Comparison of ENCODE assay signal across 13 cellular contexts in the genomic region with DNA sequence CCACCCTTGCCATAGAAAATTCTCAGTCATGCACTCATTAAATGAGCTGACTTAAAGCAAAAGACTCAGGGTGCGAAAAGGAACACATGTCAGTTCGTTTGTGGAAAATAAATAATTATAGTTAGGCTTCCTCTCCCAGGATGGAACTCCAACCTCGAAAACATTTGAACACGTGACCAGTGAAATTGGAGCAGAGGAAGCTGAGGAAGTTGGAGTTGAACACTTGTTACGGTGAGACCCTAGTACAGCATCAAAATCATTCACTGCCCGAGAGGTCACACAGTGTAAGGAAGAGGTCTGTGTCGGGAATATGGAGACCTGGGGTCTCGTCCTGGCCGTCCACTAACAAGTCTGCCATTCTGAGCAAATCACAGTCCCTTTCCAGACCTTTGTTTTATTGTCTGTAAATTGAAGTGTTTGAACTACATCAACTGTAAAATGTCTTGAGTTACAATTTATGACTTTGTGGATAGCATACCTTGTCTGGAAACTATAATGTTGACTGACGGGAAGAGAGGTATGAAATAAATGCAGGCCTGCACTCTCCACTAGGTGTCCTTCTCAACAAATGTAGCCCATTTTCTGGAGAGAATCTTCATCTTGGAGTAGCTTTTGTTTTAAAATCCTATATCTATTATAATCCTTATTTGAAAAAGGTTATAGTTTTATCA. TPM values are rescaled to one million over a fixed set of nuclear protein-coding genes. Genes with fewer than 3 reads are reported as not detected.
DNase-seq lines count a peak whose midpoint lies in the region; ATAC-seq, FAIRE-seq and TF ChIP-seq lines count a peak whose summit lies in the region.
"Had no signal": no experiment of that assay in that cellular context is flagged by ENCODE, and none has a peak within 500 bp of the region (broad histone marks: within the 10 kb centered on the region; RNA-seq: fewer than 3 reads in every experiment).

No MANE protein-coding gene starts in this region.

- H3K9me3 ChIP-seq in PC-3 (ENCODE audit: low read length) = no peaks in the 10 kb centered on the region
- H3K9me3 ChIP-seq: body of pancreas, uterus had no signal

- peak; percentile 3 for FAIRE-seq in A204.1 (lab: Jason Lieb, UNC)

- intact Hi-C loops in PC-3 (cut with micrococcal nuclease) = no loop called here

- H3K9ac ChIP-seq in PC-3 (ENCODE audit: low read length) = no peak overlapping the region

- H3K9me2 ChIP-seq in PC-3 (replicated peaks; ENCODE audit: low read length) = no peaks in the 10 kb centered on the region

- no TSS peak for BruUV-seq in PC-3 (replicated peaks; lab: Mats Ljungman, UMichigan)

- H3K27me3 ChIP-seq in GM06990 (replicated peaks; ENCODE audit: control insufficient read depth, insufficient read depth, low read length) (no peaks in the 10 kb centered on the region), PC-3 (ENCODE audit: low read length) (no peaks in the 10 kb centered on the region)
- H3K27me3 ChIP-seq: body of pancreas, uterus had no signal

- H3K4me3 ChIP-seq in GM06990 (replicated peaks; ENCODE audit: low read depth, low read length) (no peak overlapping the region), PC-3 (ENCODE audit: low read length) (no peak overlapping the region), fibroblast of villous mesenchyme (ENCODE audit: low read depth, low read length) (no peak overlapping the region)
- H3K4me3 ChIP-seq: body of pancreas, uterus had no signal

- no peak overlapping the region for H3K27ac ChIP-seq in PC-3 (ENCODE audit: low read length)
- H3K27ac ChIP-seq: body of pancreas, uterus had no signal

- H4K20me1 ChIP-seq in PC-3 (ENCODE audit: low read length) = 0 out of 2 replicates have a peak, but pooled peaks cover 17% of the 10 kb centered on the region

- CTCF ChIA-PET in PC-3 (lab: Charles Lee) = no interaction called here

- ATAC-seq in PC-3 = peak; percentile 54; the same call in 1 of the 2 replicates
- ATAC-seq in HG03520 (IDR thresholded peaks at IDR 0.05; ENCODE audit: unreplicated experiment) = no peak
- ATAC-seq: body of pancreas, left ventricle myocardium superior had no signal

- POLR2A ChIA-PET in PC-3 (lab: Charles Lee; ENCODE audit: unreplicated experiment) = no interaction called here

- H2AFZ ChIP-seq in PC-3 (ENCODE audit: low read length) = no peak overlapping the region

- peaks cover 3% of the 10 kb centered on the region; the same call in 1 of the 2 replicates for H3K4me1 ChIP-seq in PC-3 (ENCODE audit: insufficient read depth, low read length)
- H3K4me1 ChIP-seq: uterus had no signal

- no peak overlapping the region for H3K4me2 ChIP-seq in PC-3 (ENCODE audit: low read length)

- TF ChIP-seq CTCF in GM06990 (IDR thresholded peaks at IDR 0.05; ENCODE audit: insufficient read depth, low read length, poor library complexity, severe bottlenecking) (peak; percentile 40), PC-3 (conservative IDR thresholded peaks at IDR 0.05; ENCODE audit: low read depth, low read length) (peak; percentile 58), fibroblast of villous mesenchyme (IDR thresholded peaks at IDR 0.05; ENCODE audit: insufficient read depth, low read depth, low read length) (peak; percentile 34)

- H3K36me3 ChIP-seq in GM06990 (ENCODE audit: control insufficient read depth, insufficient read depth, low read length) = peaks cover 26% of the 10 kb centered on the region
- H3K36me3 ChIP-seq in PC-3 (ENCODE audit: low read depth, low read length) = peaks cover 69% of the 10 kb centered on the region
- H3K36me3 ChIP-seq: uterus had no signal

- H3K79me2 ChIP-seq in PC-3 (ENCODE audit: low read length) = peaks cover 13% of the 10 kb centered on the region

- peaks cover 5% of the 10 kb centered on the region for H3F3A ChIP-seq in PC-3 (ENCODE audit: low read length, unreplicated experiment)

- DNase-seq in GM06990 (ENCODE audit: extremely low read depth, insufficient read length) = no peak
- DNase-seq in PC-3 = peak; percentile 27
- no peak for DNase-seq in fibroblast of villous mesenchyme (ENCODE audit: low read depth)
- no peak for DNase-seq in NCI-H128 (lab: John Stamatoyannopoulos, UW; ENCODE audit: unreplicated experiment)
- DNase-seq in NCI-H2196 treated with DMSO at 0.1 percent for 48 hours (lab: John Stamatoyannopoulos, UW; ENCODE audit: unreplicated experiment) = no peak
- no peak for DNase-seq in activated effector memory CD4-positive, alpha-beta T cell treated with anti-CD3 and anti-CD28 coated beads, Interleukin-2, amount 50 U/mL, for 16 hours
- DNase-seq: activated CD4-positive, CD25-positive, alpha-beta regulatory T cell; body of pancreas; left ventricle myocardium superior; NCI-H146; uterus had no signal

RNA-seq across cellular contexts. Expression of a gene that starts 7.7 kb away (rescaled TPM):
- total RNA-seq in PC-3 (2014; rRNA removed) (70.3 and 75.3 TPM in 2 replicates), fibroblast of villous mesenchyme (70.2 and 76.9 TPM in 2 replicates)
